27 cellular contexts compared by ENCODE assay signal in the genomic region with DNA sequence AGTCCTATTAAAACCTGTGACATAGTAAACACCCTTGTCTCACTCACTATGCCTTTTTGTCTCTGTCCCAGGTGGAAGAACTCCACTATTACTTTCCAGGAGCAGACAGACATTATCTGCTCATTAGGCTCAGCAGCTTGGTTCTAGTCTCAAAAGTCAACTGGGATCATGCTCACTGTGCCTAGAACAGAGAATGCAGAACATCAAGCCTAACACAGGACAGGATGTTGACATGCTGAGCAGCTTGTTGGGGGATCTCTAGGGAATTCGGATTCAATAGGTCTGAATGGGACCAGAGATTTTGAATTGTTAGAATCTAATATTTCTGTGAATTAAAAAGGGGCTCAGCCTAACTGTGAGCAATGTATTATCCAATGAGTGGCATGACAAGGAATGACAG.
"Had no signal": no experiment of that assay in that cellular context is flagged by ENCODE, and none has a peak within 500 bp of the region (broad histone marks: within the 10 kb centered on the region; RNA-seq: fewer than 3 reads in every experiment).

No MANE protein-coding gene starts in this region.

- DNase-seq: cortex of kidney; effector memory CD8-positive, alpha-beta T cell; erythroblast; esophagus squamous epithelium; foreskin melanocyte; left cardiac atrium; left lung; mesenchymal stem cell; mucosa of descending colon; naive B cell; pancreas; right lobe of liver; small intestine; stimulated activated CD4-positive, alpha-beta T cell treated with anti-CD3 and anti-CD28 coated beads, Interleukin-15, amount 100 ng/mL, for 24 hours; stimulated activated CD4-positive, alpha-beta T cell treated with anti-CD3 and anti-CD28 coated beads, Interleukin-4, amount 100 ng/mL, for 1 hour; stimulated activated CD8-positive, alpha-beta memory T cell treated with anti-CD3 and anti-CD28 coated beads, Interleukin-4, amount 100 ng/mL, for 48 hours; stimulated activated naive CD4-positive, alpha-beta T cell; stimulated activated naive CD8-positive, alpha-beta T cell treated with anti-CD3 and anti-CD28 coated beads, Interleukin-15, amount 100 ng/mL, for 72 hours; tibial artery; upper lobe of left lung had no signal

- H3K9me3 Mint-ChIP-seq: effector memory CD8-positive, alpha-beta T cell; mesothelial cell of epicardium; natural killer cell treated with Interleukin-12 subunit alpha and Interleukin-12 subunit beta and Interleukin-15 and Interleukin-18, amount 100 ng/mL, for 72 hours; neural crest cell; stimulated activated naive CD8-positive, alpha-beta T cell treated with anti-CD3 and anti-CD28 coated beads, Interleukin-15, amount 100 ng/mL, for 72 hours had no signal

- H3K4me3 ChIP-seq: esophagus squamous epithelium, left lung, mucosa of descending colon, pancreas, right lobe of liver, suprapubic skin, tibial artery, upper lobe of left lung had no signal

- H3K27ac Mint-ChIP-seq: effector memory CD8-positive, alpha-beta T cell; mesothelial cell of epicardium; naive B cell; natural killer cell treated with Interleukin-12 subunit alpha and Interleukin-12 subunit beta and Interleukin-15 and Interleukin-18, amount 100 ng/mL, for 72 hours had no signal

- H3K36me3 ChIP-seq: esophagus squamous epithelium, left lung, neutrophil, pancreas, right lobe of liver, suprapubic skin, tibial artery, upper lobe of left lung had no signal

- H3K4me3 Mint-ChIP-seq: effector memory CD8-positive, alpha-beta T cell; mesothelial cell of epicardium; naive B cell; natural killer cell treated with Interleukin-12 subunit alpha and Interleukin-12 subunit beta and Interleukin-15 and Interleukin-18, amount 100 ng/mL, for 72 hours; neural crest cell; stimulated activated naive CD8-positive, alpha-beta T cell treated with anti-CD3 and anti-CD28 coated beads, Interleukin-15, amount 100 ng/mL, for 72 hours had no signal

- H3K9me3 ChIP-seq: esophagus squamous epithelium, left lung, mucosa of descending colon, neutrophil, pancreas, right lobe of liver, suprapubic skin, tibial artery, upper lobe of left lung had no signal

- H3K36me3 Mint-ChIP-seq: naive B cell; natural killer cell treated with Interleukin-12 subunit alpha and Interleukin-12 subunit beta and Interleukin-15 and Interleukin-18, amount 100 ng/mL, for 72 hours had no signal

- H3K27ac ChIP-seq: esophagus squamous epithelium, left lung, neutrophil, pancreas, right lobe of liver, suprapubic skin, tibial artery, upper lobe of left lung had no signal

- H3K27me3 ChIP-seq: pancreas, suprapubic skin, tibial artery, upper lobe of left lung had no signal

- H3K4me1 ChIP-seq: right lobe of liver had no signal

- FAIRE-seq: endometrium, pancreas, small intestine, urothelium cell line had no signal
